Comparison of ENCODE assay signal across 8 cellular contexts in genomic region chr19:32580901-32581703, GRCh38. TPM values are rescaled to one million over a fixed set of nuclear protein-coding genes. Genes with fewer than 3 reads are reported as not detected.
DNase-seq lines count a peak whose midpoint lies in the region; ATAC-seq and TF ChIP-seq lines count a peak whose summit lies in the region.

Gene PDCD5, plus strand, starts transcription at chr19:32581190. Its CDS starts 72 bp downstream, at chr19:32581262.

- H3K9ac ChIP-seq in skeletal muscle tissue (ENCODE audit: low read depth in 1 of 3, low read length in 3 of 3), result peak within 1 kb of the TSS; percentile 81 to 93 (median 92)

- ATAC-seq in GM18873 (IDR thresholded peaks at IDR 0.05; ENCODE audit: low FRiP score, unreplicated experiment) (peak; percentile 75), HG03135 (IDR thresholded peaks at IDR 0.05; ENCODE audit: unreplicated experiment) (peak; percentile 88)

- CTCF ChIA-PET in AG04449 (lab: Yijun Ruan, JAX), result interaction anchor here (0.9 to 4.6 kb wide), 5 partner anchors 11 to 360 kb away, joined by 3 to 26 read pairs (median 5); no protein-coding TSS in a partner anchor

- POLR2A ChIA-PET in AG04449 (lab: Yijun Ruan, JAX), result interaction anchor here (1.3 kb wide), 1 partner anchor 11 kb away, joined by 3 read pairs; no protein-coding TSS in a partner anchor

- TF ChIP-seq POLR2A in breast epithelium (IDR thresholded peaks at IDR 0.05), result no peak

- H3K27me3 ChIP-seq in WERI-Rb-1 (ENCODE audit: insufficient read depth, low read depth, severe bottlenecking), result no peaks in the 10 kb centered on the region
- no peaks in the 10 kb centered on the region for H3K27me3 ChIP-seq in breast epithelium
- no peaks in the 10 kb centered on the region for H3K27me3 ChIP-seq in skeletal muscle tissue (ENCODE audit: control insufficient read depth in 3 of 3, insufficient read depth in 3 of 3, low read length in 3 of 3)

- H3K4me3 ChIP-seq in AG04449 (ENCODE audit: low read depth, low read length), result peak within 1 kb of the TSS; percentile 86
- H3K4me3 ChIP-seq in WERI-Rb-1 (ENCODE audit: low read depth, low read length), result peak within 1 kb of the TSS; percentile 97
- peak within 1 kb of the TSS; percentile 80 to 92 (median 86) for H3K4me3 ChIP-seq in breast epithelium
- peak within 1 kb of the TSS; percentile 93 for H3K4me3 ChIP-seq in iPS-18c (ENCODE audit: insufficient read depth, low read depth, low read length)
- H3K4me3 ChIP-seq in skeletal muscle tissue (ENCODE audit: low read length in 3 of 3), result peak within 1 kb of the TSS; percentile 83 to 90 (median 88)

- H3K4me1 ChIP-seq in breast epithelium (no peaks in the 10 kb centered on the region), skeletal muscle tissue (ENCODE audit: control insufficient read depth in 3 of 3, insufficient read depth in 3 of 3, low read length in 3 of 3) (peaks cover 8 to 16% (median 15%) of the 10 kb centered on the region in 3 donors)

- peaks cover 36% of the 10 kb centered on the region for H3K36me3 ChIP-seq in WERI-Rb-1
- no peaks in the 10 kb centered on the region for H3K36me3 ChIP-seq in breast epithelium
- peaks cover 13 to 17% (median 16%) of the 10 kb centered on the region in 3 donors for H3K36me3 ChIP-seq in skeletal muscle tissue (ENCODE audit: control insufficient read depth in 3 of 3, insufficient read depth in 3 of 3, low read length in 3 of 3)

- H3K9me3 ChIP-seq in WERI-Rb-1 (ENCODE audit: severe bottlenecking), result no peaks in the 10 kb centered on the region
- no peaks in the 10 kb centered on the region for H3K9me3 ChIP-seq in breast epithelium
- H3K9me3 ChIP-seq in iPS-18c (ENCODE audit: control insufficient read depth, insufficient read depth, low read length), result no peaks in the 10 kb centered on the region
- H3K9me3 ChIP-seq in skeletal muscle tissue (ENCODE audit: control insufficient read depth in 3 of 3, low read length in 3 of 3), result no peaks in the 10 kb centered on the region

- H3K27ac ChIP-seq in WERI-Rb-1, result peak within 1 kb of the TSS; percentile 88
- H3K27ac ChIP-seq in breast epithelium, result peak within 1 kb of the TSS; percentile 84 to 86
- H3K27ac ChIP-seq in skeletal muscle tissue (ENCODE audit: low read depth, low read length), result peak within 1 kb of the TSS; percentile 75

- TF ChIP-seq CTCF in AG04449 (IDR thresholded peaks at IDR 0.05; ENCODE audit: insufficient read depth, low read length, missing control alignments) (no peak), WERI-Rb-1 (IDR thresholded peaks at IDR 0.05; ENCODE audit: low read depth, low read length) (no peak), breast epithelium (IDR thresholded peaks at IDR 0.05) (no peak)

- DNase-seq in AG04449 (ENCODE audit: low read depth, low spot score), result peak; percentile 10
- peak; percentile 95 for DNase-seq in NCI-H2196 (lab: John Stamatoyannopoulos, UW; ENCODE audit: unreplicated experiment)
- peak; percentile 96 for DNase-seq in WERI-Rb-1
- DNase-seq in breast epithelium (ENCODE audit: low spot score in 2 of 2), result peak; percentile 94 to 96

- intact Hi-C loops in breast epithelium (cut with DNase I; ENCODE audit: low total_unique reads), result no loop called here

RNA-seq across cellular contexts. Expression of gene PDCD5, which starts in this region (rescaled TPM):
- 10 to 100 TPM; 82.8 to 93.7 (median 89.3) TPM for total RNA-seq in breast epithelium
- 37.1 TPM for total RNA-seq in skeletal muscle tissue

Comparison
In these comparisons a context has a peak if more than half of its experiments do, and no peak if none do; other contexts are left out.
1. Peak in every context shown above with its lines: DNase-seq, ATAC-seq, H3K4me3 ChIP-seq and H3K27ac ChIP-seq.
2. DNase-seq: peak in every context shown above with its lines; median percentile 96 in WERI-Rb-1; 95 in NCI-H2196; 95 in breast epithelium; 10 in AG04449.